In the genomic region with DNA sequence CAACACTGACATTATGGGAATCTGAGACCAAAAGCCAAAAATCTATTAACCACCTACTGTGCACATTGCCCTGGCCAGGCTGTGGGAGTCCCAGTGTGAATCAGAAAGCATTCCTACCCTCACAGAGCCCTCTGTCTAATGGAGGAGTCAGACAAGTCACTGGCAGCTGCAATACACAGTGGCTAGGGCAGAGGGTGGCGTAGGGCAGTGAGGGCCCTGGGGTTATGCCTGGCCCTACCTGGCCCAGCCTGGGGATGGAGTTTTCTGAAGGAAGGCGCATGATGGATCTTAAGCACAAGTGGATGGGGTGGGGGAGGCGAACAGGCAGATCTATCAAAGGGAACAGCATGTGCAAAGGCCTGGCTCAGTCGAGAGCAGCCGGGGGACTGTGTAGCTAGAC, we compare ENCODE assay signal across 18 cellular contexts.
"Had no signal": no experiment of that assay in that cellular context is flagged by ENCODE, and none has a peak within 500 bp of the region (broad histone marks: within the 10 kb centered on the region; RNA-seq: fewer than 3 reads in every experiment).

No MANE protein-coding gene starts in this region.

- ATAC-seq: gastroesophageal sphincter; heart right ventricle; left lobe of liver; mucosa of descending colon; naive thymus-derived CD4-positive, alpha-beta T cell; T-cell had no signal

- H3K9me3 Mint-ChIP-seq: activated T-cell treated with anti-CD3 and anti-CD28 coated beads, Interleukin-2, amount 50 U/mL, for 24 hours had no signal

- DNase-seq: activated CD4-positive, CD25-positive, alpha-beta regulatory T cell; activated effector memory CD4-positive, alpha-beta T cell treated with Interleukin-2 at 50 U/mL for 16 hours; activated naive CD4-positive, alpha-beta T cell treated with anti-CD3 and anti-CD28 coated beads, Interleukin-2, amount 50 U/mL, for 16 hours; activated T-cell treated with anti-CD3 and anti-CD28 coated beads, Interleukin-2, amount 50 U/mL, for 24 hours; heart right ventricle; mucosa of descending colon; naive thymus-derived CD4-positive, alpha-beta T cell; occipital lobe; stimulated activated CD4-positive, alpha-beta T cell treated with anti-CD3 and anti-CD28 coated beads, Interleukin-4, amount 100 ng/mL, for 24 hours; stomach; T-cell had no signal

- H3K4me3 ChIP-seq: gastroesophageal sphincter, heart right ventricle, mucosa of descending colon, right atrium auricular region, skin epidermis, stomach, thoracic aorta had no signal

- H3K4me2 ChIP-seq: SK-N-SH had no signal

- H3K4me3 Mint-ChIP-seq: activated T-cell treated with anti-CD3 and anti-CD28 coated beads, Interleukin-2, amount 50 U/mL, for 24 hours; naive thymus-derived CD4-positive, alpha-beta T cell; T-cell had no signal

- H3K27ac ChIP-seq: gastroesophageal sphincter, heart right ventricle, right atrium auricular region, skin epidermis, stomach, thoracic aorta had no signal

- H3K9me3 ChIP-seq: mucosa of descending colon, SK-N-SH had no signal

- H3K4me1 ChIP-seq: gastroesophageal sphincter, heart right ventricle, right atrium auricular region, stomach had no signal

- H3K36me3 ChIP-seq: gastroesophageal sphincter, heart right ventricle, right atrium auricular region, stomach, thoracic aorta had no signal

- H3K27ac Mint-ChIP-seq: activated T-cell treated with anti-CD3 and anti-CD28 coated beads, Interleukin-2, amount 50 U/mL, for 24 hours; progenitor cell of endocrine pancreas; T-cell had no signal

- H3K9ac ChIP-seq: SK-N-SH had no signal

- H3K27me3 ChIP-seq: right atrium auricular region had no signal
